ENCODE assay signal across 8 cellular contexts in genomic region chr4:185201983-185202962, GRCh38. TPM values are rescaled to one million over a fixed set of nuclear protein-coding genes. Genes with fewer than 3 reads are reported as not detected.
DNase-seq lines count a peak whose midpoint lies in the region; ATAC-seq, FAIRE-seq and TF ChIP-seq lines count a peak whose summit lies in the region.

No MANE protein-coding gene starts in this region.

- no peak for FAIRE-seq in HTR-8/SVneo (lab: Jason Lieb, UNC)

- no peaks in the 10 kb centered on the region for H3K9me3 ChIP-seq in SJCRH30 (replicated peaks)
- H3K9me3 ChIP-seq in breast epithelium, result no peaks in the 10 kb centered on the region
- H3K9me3 ChIP-seq in muscle layer of duodenum (ENCODE audit: control insufficient read depth in 1 of 2, low read length in 2 of 2), result no peaks in the 10 kb centered on the region

- H2AFZ ChIP-seq in GM23338, result no peak overlapping the region

- intact Hi-C loops in breast epithelium (cut with DNase I; ENCODE audit: low total_unique reads), result loop anchor here (10.0 kb wide), 1 partner anchor 193 kb away; the partner anchor contains the start of genes ANKRD37 and LRP2BP

- H3K27me3 ChIP-seq in GM23338 (ENCODE audit: insufficient read depth) (peaks cover 11% of the 10 kb centered on the region), SJCRH30 (no peaks in the 10 kb centered on the region), breast epithelium (no peaks in the 10 kb centered on the region), muscle layer of duodenum (ENCODE audit: low read depth, low read length) (no peaks in the 10 kb centered on the region), foreskin keratinocyte (no peaks in the 10 kb centered on the region)

- TF ChIP-seq CTCF in GM23338 (conservative IDR thresholded peaks at IDR 0.05; ENCODE audit: low read depth in 2 of 2) (no peak), breast epithelium (IDR thresholded peaks at IDR 0.05) (no peak), foreskin keratinocyte (conservative IDR thresholded peaks at IDR 0.05) (no peak)

- peak overlapping the region; percentile 70 for H3K27ac Mint-ChIP-seq in GM23338

- H3K4me3 ChIP-seq in GM23338 (peak overlapping the region; percentile 74), SJCRH30 (peak overlapping the region; percentile 17), breast epithelium (peak overlapping the region in 1 of 3 donors; percentile 98), muscle layer of duodenum (ENCODE audit: low read depth in 1 of 2, low read length in 2 of 2) (peak overlapping the region in 1 of 2 donors; percentile 73)

- no peaks in the 10 kb centered on the region for H3K36me3 ChIP-seq in GM23338 (ENCODE audit: insufficient read depth)
- no peaks in the 10 kb centered on the region for H3K36me3 ChIP-seq in SJCRH30
- no peaks in the 10 kb centered on the region for H3K36me3 ChIP-seq in breast epithelium
- no peaks in the 10 kb centered on the region for H3K36me3 ChIP-seq in muscle layer of duodenum (ENCODE audit: control insufficient read depth in 1 of 2, insufficient read depth in 2 of 2, low read length in 2 of 2)

- H3K27ac ChIP-seq in GM23338 (ENCODE audit: low read depth) (peak overlapping the region; percentile 82), SJCRH30 (peak overlapping the region; percentile 26), breast epithelium (peak overlapping the region; percentile 99 to 100), muscle layer of duodenum (ENCODE audit: low read length) (peak overlapping the region; percentile 80), foreskin keratinocyte (no peak overlapping the region)

- H3K4me1 Mint-ChIP-seq in GM23338, result peaks cover 32% of the 10 kb centered on the region

- DNase-seq in GM23338 (ENCODE audit: low spot score) (peak; percentile 51), SJCRH30 (peak; percentile 46 to 62), breast epithelium (ENCODE audit: low spot score in 2 of 2) (no peak), HTR-8/SVneo (ENCODE audit: insufficient read length, low spot score) (no peak), foreskin keratinocyte (no peak), NCI-H128 (lab: John Stamatoyannopoulos, UW; ENCODE audit: unreplicated experiment) (no peak)

- H3K27me3 Mint-ChIP-seq in GM23338 (ENCODE audit: insufficient read depth, low read depth, poor library complexity), result peaks cover 14% of the 10 kb centered on the region

- H3K9me3 Mint-ChIP-seq in GM23338, result no peaks in the 10 kb centered on the region

- H3F3A ChIP-seq in GM23338 (replicated peaks; ENCODE audit: low read depth), result peaks cover 9% of the 10 kb centered on the region

- ATAC-seq in GM23338 (peak; percentile 30), HG03571 (IDR thresholded peaks at IDR 0.05; ENCODE audit: unreplicated experiment) (no peak), foreskin keratinocyte (no peak)

- no peaks in the 10 kb centered on the region for H4K20me1 ChIP-seq in GM23338 (replicated peaks; ENCODE audit: insufficient read depth)

- peak overlapping the region; percentile 89 for H3K4me3 Mint-ChIP-seq in GM23338

- peak overlapping the region; percentile 82 for H3K4me2 ChIP-seq in GM23338

- H3K4me1 ChIP-seq in GM23338 (ENCODE audit: insufficient read depth) (peaks cover 21% of the 10 kb centered on the region; the same call in 1 of the 2 replicates), SJCRH30 (no peaks in the 10 kb centered on the region), breast epithelium (no peaks in the 10 kb centered on the region), muscle layer of duodenum (ENCODE audit: control insufficient read depth in 1 of 2, insufficient read depth in 2 of 2, low read length in 2 of 2) (peaks cover 7 to 14% of the 10 kb centered on the region in 2 donors), foreskin keratinocyte (peaks cover 14% of the 10 kb centered on the region)

- no peaks in the 10 kb centered on the region; the same call in 1 of the 3 replicates for H3K36me3 Mint-ChIP-seq in GM23338 (ENCODE audit: low read depth)

- no peaks in the 10 kb centered on the region for H3K9me2 ChIP-seq in GM23338 (ENCODE audit: insufficient read depth)

- TF ChIP-seq POLR2A in breast epithelium (IDR thresholded peaks at IDR 0.05), result no peak

- H3K79me2 ChIP-seq in GM23338 (replicated peaks; ENCODE audit: insufficient read depth), result peaks cover 33% of the 10 kb centered on the region

TF ChIP-seq in GM23338, 12 proteins besides CTCF, POLR2A, EP300 and RAD21:
- TF ChIP-seq JUNB (IDR thresholded peaks at IDR 0.05; ENCODE audit: unreplicated experiment) (no peak), POLR2AphosphoS5 (IDR thresholded peaks at IDR 0.05; ENCODE audit: low read depth) (no peak), REST (IDR thresholded peaks at IDR 0.05; ENCODE audit: unreplicated experiment) (no peak), ZNF114 (CRISPR knock-in tag; IDR thresholded peaks at IDR 0.05) (no peak), EZH2phosphoT487 (IDR thresholded peaks at IDR 0.05; ENCODE audit: unreplicated experiment) (no peak), CREB1 (CRISPR knock-in tag; IDR thresholded peaks at IDR 0.05; ENCODE audit: low read depth) (no peak)
- TF ChIP-seq, protein P1, sequence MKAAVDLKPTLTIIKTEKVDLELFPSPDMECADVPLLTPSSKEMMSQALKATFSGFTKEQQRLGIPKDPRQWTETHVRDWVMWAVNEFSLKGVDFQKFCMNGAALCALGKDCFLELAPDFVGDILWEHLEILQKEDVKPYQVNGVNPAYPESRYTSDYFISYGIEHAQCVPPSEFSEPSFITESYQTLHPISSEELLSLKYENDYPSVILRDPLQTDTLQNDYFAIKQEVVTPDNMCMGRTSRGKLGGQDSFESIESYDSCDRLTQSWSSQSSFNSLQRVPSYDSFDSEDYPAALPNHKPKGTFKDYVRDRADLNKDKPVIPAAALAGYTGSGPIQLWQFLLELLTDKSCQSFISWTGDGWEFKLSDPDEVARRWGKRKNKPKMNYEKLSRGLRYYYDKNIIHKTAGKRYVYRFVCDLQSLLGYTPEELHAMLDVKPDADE (IDR thresholded peaks at IDR 0.05), result no peak

RNA-seq across cellular contexts. Expression of gene CFAP97, which starts 1.5 kb away (rescaled TPM):
- total RNA-seq in GM23338 (2014; rRNA removed; shearing (Covaris generic)), result 37.7 and 38.4 TPM in 2 replicates
- polyA plus RNA-seq in GM23338 (2016; fragmentation: Nextera tagmentation; extraction: Ambion mirVana), result 59.2 and 73.3 TPM in 2 replicates
- 18.2 and 19.7 TPM in 2 replicates for total RNA-seq in SJCRH30 (2014; rRNA removed; shearing (Covaris generic))
- total RNA-seq in breast epithelium, result 10 to 100 TPM; 36.6 to 42.4 (median 38.0) TPM
- 28.4 and 29.9 TPM in 2 replicates for total RNA-seq in foreskin keratinocyte
- 4.8 and 6.2 TPM in 2 replicates for polyA plus RNA-seq in foreskin keratinocyte

RNA-seq across cellular contexts. Expression of gene SNX25, which starts 7.1 kb away (rescaled TPM):
- total RNA-seq in GM23338 (2014; rRNA removed; shearing (Covaris generic)), result 17.7 and 25.0 TPM in 2 replicates
- 6.9 TPM in 2 replicates for polyA plus RNA-seq in GM23338 (2016; fragmentation: Nextera tagmentation; extraction: Ambion mirVana)
- 16.8 and 17.7 TPM in 2 replicates for total RNA-seq in SJCRH30 (2014; rRNA removed; shearing (Covaris generic))
- total RNA-seq in breast epithelium, result 10 to 100 TPM; 16.8 to 30.1 (median 29.8) TPM
- 9.8 and 10.5 TPM in 2 replicates for total RNA-seq in foreskin keratinocyte
- polyA plus RNA-seq in foreskin keratinocyte, result 2.9 and 3.3 TPM in 2 replicates

RNA-seq across cellular contexts. Expression of gene SLC25A4, which starts 59.2 kb away (rescaled TPM):
- 43.3 and 43.6 TPM in 2 replicates for total RNA-seq in GM23338 (2014; rRNA removed; shearing (Covaris generic))
- polyA plus RNA-seq in GM23338 (2016; fragmentation: Nextera tagmentation; extraction: Ambion mirVana), result 62.8 and 66.5 TPM in 2 replicates
- total RNA-seq in SJCRH30 (2014; rRNA removed; shearing (Covaris generic)), result 11.0 and 16.0 TPM in 2 replicates
- total RNA-seq in breast epithelium, result 10 to 100 TPM; 15.2 to 21.4 (median 19.3) TPM
- 9.9 and 11.5 TPM in 2 replicates for total RNA-seq in foreskin keratinocyte
- polyA plus RNA-seq in foreskin keratinocyte, result 13.4 and 13.5 TPM in 2 replicates

Comparison
In these comparisons a context has a peak if more than half of its experiments do, and no peak if none do; other contexts are left out.
1. DNase-seq: peak in GM23338 (single experiment) and SJCRH30 (2 of 2); none in breast epithelium (0 of 2), HTR-8/SVneo (single experiment), foreskin keratinocyte (0 of 2) and NCI-H128 (single experiment).